28 cellular contexts compared by ENCODE assay signal in the genomic region with DNA sequence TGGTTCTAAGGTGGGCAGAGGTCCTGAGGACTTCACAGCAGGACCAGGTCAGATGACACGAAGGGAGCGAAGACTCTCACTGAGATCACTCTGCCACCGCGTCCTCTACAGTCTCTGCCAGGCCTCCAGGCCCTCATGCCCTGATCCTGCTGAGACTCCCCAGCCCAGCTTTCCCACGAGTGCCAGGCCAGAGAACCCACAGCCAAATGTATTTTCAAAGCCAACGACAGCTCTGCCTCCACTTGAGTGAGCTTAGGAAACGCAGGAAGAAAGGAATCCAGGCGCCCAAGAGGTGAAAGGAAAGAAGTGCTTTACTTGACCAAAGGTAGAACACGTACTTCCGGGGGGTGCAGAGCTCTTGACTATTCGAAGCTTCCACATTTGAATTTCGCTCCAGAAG.
"Had no signal": no experiment of that assay in that cellular context is flagged by ENCODE, and none has a peak within 500 bp of the region (broad histone marks: within the 10 kb centered on the region; RNA-seq: fewer than 3 reads in every experiment).

No MANE protein-coding gene starts in this region.

- H3K9me3 ChIP-seq: esophagus muscularis mucosa, neutrophil, pancreas, right lobe of liver, stomach, suprapubic skin, tibial nerve had no signal

- DNase-seq: activated CD4-positive, alpha-beta T cell treated with anti-CD3 and anti-CD28 coated beads for 1 hour; activated CD4-positive, alpha-beta T cell treated with anti-CD3 and anti-CD28 coated beads, Interleukin-2, amount 50 U/mL, for 1 hour; activated effector memory CD4-positive, alpha-beta T cell treated with Interleukin-2 at 50 U/mL for 16 hours; activated naive CD4-positive, alpha-beta T cell treated with anti-CD3 and anti-CD28 coated beads, Interleukin-2, amount 10 ng/mL, durations not matched to agents 7 days and 5 days; activated T-cell treated with anti-CD3 and anti-CD28 coated beads, Interleukin-2, amount 50 U/mL, for 72 hours; amygdala; effector CD8-positive, alpha-beta T cell; glutamatergic neuron; left ventricle myocardium superior; mammary epithelial cell; small intestine; stimulated activated CD4-positive, alpha-beta T cell treated with anti-CD3 and anti-CD28 coated beads, Interleukin-15, amount 100 ng/mL, for 24 hours; stomach; T-cell had no signal

- H2AFZ ChIP-seq: hepatocyte had no signal

- H3K9me3 Mint-ChIP-seq: activated naive CD4-positive, alpha-beta T cell treated with anti-CD3 and anti-CD28 coated beads, Interleukin-2, amount 10 ng/mL, durations not matched to agents 7 days and 5 days; activated T-cell treated with anti-CD3 and anti-CD28 coated beads, Interleukin-2, amount 50 U/mL, for 72 hours; natural killer cell treated with Interleukin-12 subunit alpha and Interleukin-12 subunit beta and Interleukin-15 and Interleukin-18, amount 100 ng/mL, for 72 hours; stimulated activated memory B cell treated with anti-CD40 and anti-IgM and Interleukin-4, amounts not matched to agents 10 μg/mL and 1 μg/mL and 100 μg/mL, for 72 hours; T-cell; T-helper 2 cell treated with Interferon-gamma antibody and Interleukin-4, amounts not matched to agents 5 μg/mL and 100 μg/mL, for 36 hours had no signal

- H3K4me1 ChIP-seq: esophagus muscularis mucosa, pancreas, right lobe of liver, stomach, suprapubic skin, tibial nerve had no signal

- H3K4me1 Mint-ChIP-seq: activated naive CD4-positive, alpha-beta T cell treated with anti-CD3 and anti-CD28 coated beads, Interleukin-2, amount 10 ng/mL, durations not matched to agents 7 days and 5 days; stimulated activated memory B cell treated with anti-CD40 and anti-IgM and Interleukin-4, amounts not matched to agents 10 μg/mL and 1 μg/mL and 100 μg/mL, for 72 hours; T-cell had no signal

- H3K4me2 ChIP-seq: hepatocyte had no signal

- ATAC-seq: activated T-cell treated with anti-CD3 and anti-CD28 coated beads, Interleukin-2, amount 50 U/mL, for 72 hours; left ventricle myocardium superior; natural killer cell treated with Interleukin-12 subunit alpha and Interleukin-12 subunit beta and Interleukin-15 and Interleukin-18, amount 100 ng/mL, for 72 hours; pancreas; right lobe of liver; stimulated activated memory B cell treated with anti-CD40 and anti-IgM and Interleukin-4, amounts not matched to agents 10 μg/mL and 1 μg/mL and 100 μg/mL, for 72 hours; T-cell had no signal

- H3K27ac ChIP-seq: esophagus muscularis mucosa, hepatocyte, neutrophil, pancreas, right lobe of liver, stomach, suprapubic skin, tibial nerve, VCaP had no signal

- H3K27me3 ChIP-seq: esophagus muscularis mucosa, hepatocyte, neutrophil, pancreas, right lobe of liver, stomach, suprapubic skin, tibial nerve had no signal

- H3K36me3 ChIP-seq: esophagus muscularis mucosa, neutrophil, pancreas, right lobe of liver, stomach, suprapubic skin, tibial nerve had no signal

- H3K27ac Mint-ChIP-seq: activated naive CD4-positive, alpha-beta T cell treated with anti-CD3 and anti-CD28 coated beads, Interleukin-2, amount 10 ng/mL, durations not matched to agents 7 days and 5 days; activated T-cell treated with anti-CD3 and anti-CD28 coated beads, Interleukin-2, amount 50 U/mL, for 72 hours; dendritic cell treated with granulocyte-macrophage colony-stimulating factor and Interleukin-4, amounts not matched to agents 40 ng/mL and 50 ng/mL, for 4 days; natural killer cell treated with Interleukin-12 subunit alpha and Interleukin-12 subunit beta and Interleukin-15 and Interleukin-18, amount 100 ng/mL, for 72 hours; stimulated activated memory B cell treated with anti-CD40 and anti-IgM and Interleukin-4, amounts not matched to agents 10 μg/mL and 1 μg/mL and 100 μg/mL, for 72 hours; T-cell; T-helper 2 cell treated with Interferon-gamma antibody and Interleukin-4, amounts not matched to agents 5 μg/mL and 100 μg/mL, for 36 hours had no signal

- FAIRE-seq: endothelial cell of umbilical vein, frontal cortex, pancreas, small intestine had no signal

- H3K79me2 ChIP-seq: hepatocyte had no signal

- H3K27me3 Mint-ChIP-seq: T-cell had no signal

- H3K36me3 Mint-ChIP-seq: activated naive CD4-positive, alpha-beta T cell treated with anti-CD3 and anti-CD28 coated beads, Interleukin-2, amount 10 ng/mL, durations not matched to agents 7 days and 5 days; natural killer cell treated with Interleukin-12 subunit alpha and Interleukin-12 subunit beta and Interleukin-15 and Interleukin-18, amount 100 ng/mL, for 72 hours; stimulated activated memory B cell treated with anti-CD40 and anti-IgM and Interleukin-4, amounts not matched to agents 10 μg/mL and 1 μg/mL and 100 μg/mL, for 72 hours; T-cell had no signal

- H3K4me3 Mint-ChIP-seq: activated naive CD4-positive, alpha-beta T cell treated with anti-CD3 and anti-CD28 coated beads, Interleukin-2, amount 10 ng/mL, durations not matched to agents 7 days and 5 days; activated T-cell treated with anti-CD3 and anti-CD28 coated beads, Interleukin-2, amount 50 U/mL, for 72 hours; dendritic cell treated with granulocyte-macrophage colony-stimulating factor and Interleukin-4, amounts not matched to agents 40 ng/mL and 50 ng/mL, for 4 days; natural killer cell treated with Interleukin-12 subunit alpha and Interleukin-12 subunit beta and Interleukin-15 and Interleukin-18, amount 100 ng/mL, for 72 hours; stimulated activated memory B cell treated with anti-CD40 and anti-IgM and Interleukin-4, amounts not matched to agents 10 μg/mL and 1 μg/mL and 100 μg/mL, for 72 hours; T-cell; T-helper 2 cell treated with Interferon-gamma antibody and Interleukin-4, amounts not matched to agents 5 μg/mL and 100 μg/mL, for 36 hours had no signal

- H3K4me3 ChIP-seq: esophagus muscularis mucosa, hepatocyte, pancreas, right lobe of liver, stomach, suprapubic skin, tibial nerve had no signal
